In the genomic region with DNA sequence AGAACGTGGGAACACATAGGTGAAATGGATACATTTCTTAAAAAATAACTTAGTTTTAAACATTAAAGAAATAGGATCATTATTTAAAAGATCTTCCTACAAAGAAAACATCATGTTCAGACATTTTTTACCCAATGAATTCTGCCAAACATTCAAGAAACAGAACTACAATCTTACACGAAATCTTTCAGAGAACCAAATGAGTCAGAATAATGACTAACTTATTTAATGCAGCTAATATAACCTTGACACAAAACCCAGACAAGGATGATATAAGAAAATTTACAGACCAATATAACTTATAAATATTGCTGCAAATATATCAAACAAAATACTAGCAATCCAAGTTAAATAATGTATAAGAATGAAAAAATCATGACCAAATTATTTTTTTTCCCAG, we compare ENCODE assay signal across 1 cellular context.
TF ChIP-seq lines count a peak whose summit lies in the region.

No MANE protein-coding gene starts in this region.

TF ChIP-seq in IMR-90, 13 proteins besides CTCF, POLR2A, EP300 and RAD21 (continued from another document):
- TF ChIP-seq RFX5 (IDR thresholded peaks at IDR 0.05; ENCODE audit: low read depth, low read length) (no peak), NFE2L2 (IDR thresholded peaks at IDR 0.05; ENCODE audit: low read depth, low read length) (no peak), CHD1 (IDR thresholded peaks at IDR 0.05; ENCODE audit: low read depth, low read length) (no peak), MAZ (IDR thresholded peaks at IDR 0.05; ENCODE audit: borderline replicate concordance, low read depth, low read length) (no peak), FOS (IDR thresholded peaks at IDR 0.05; ENCODE audit: low read depth, low read length) (no peak), MAFK (IDR thresholded peaks at IDR 0.05; ENCODE audit: low read depth, low read length) (no peak), MXI1 (IDR thresholded peaks at IDR 0.05; ENCODE audit: borderline replicate concordance, low read depth, low read length) (no peak)
- TF ChIP-seq, protein P1, sequence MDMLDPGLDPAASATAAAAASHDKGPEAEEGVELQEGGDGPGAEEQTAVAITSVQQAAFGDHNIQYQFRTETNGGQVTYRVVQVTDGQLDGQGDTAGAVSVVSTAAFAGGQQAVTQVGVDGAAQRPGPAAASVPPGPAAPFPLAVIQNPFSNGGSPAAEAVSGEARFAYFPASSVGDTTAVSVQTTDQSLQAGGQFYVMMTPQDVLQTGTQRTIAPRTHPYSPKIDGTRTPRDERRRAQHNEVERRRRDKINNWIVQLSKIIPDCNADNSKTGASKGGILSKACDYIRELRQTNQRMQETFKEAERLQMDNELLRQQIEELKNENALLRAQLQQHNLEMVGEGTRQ (IDR thresholded peaks at IDR 0.05; ENCODE audit: low read depth, low read length) = no peak
